16 cellular contexts compared by ENCODE assay signal in genomic region chr19:17479325-17479791, GRCh38. TPM values are rescaled to one million over a fixed set of nuclear protein-coding genes. Genes with fewer than 3 reads are reported as not detected.
DNase-seq lines count a peak whose midpoint lies in the region; ATAC-seq and TF ChIP-seq lines count a peak whose summit lies in the region.
"Had no signal": no experiment of that assay in that cellular context is flagged by ENCODE, and none has a peak within 500 bp of the region (broad histone marks: within the 10 kb centered on the region; RNA-seq: fewer than 3 reads in every experiment).

No MANE protein-coding gene starts in this region.

- ATAC-seq in GM21367 (IDR thresholded peaks at IDR 0.05; ENCODE audit: unreplicated experiment): no peak
- ATAC-seq: pancreas had no signal

- no peaks in the 10 kb centered on the region for H3K9me3 Mint-ChIP-seq in mesothelial cell of epicardium

- peak overlapping the region; percentile 12 for H3K27ac Mint-ChIP-seq in mesothelial cell of epicardium

- H3K27ac ChIP-seq in ACC112 (ENCODE audit: low read depth, low read length): peak overlapping the region; percentile 19
- H3K27ac ChIP-seq: ascending aorta, pancreas had no signal

- H3K36me3 Mint-ChIP-seq in mesothelial cell of epicardium: peaks cover under 1% of the 10 kb centered on the region

- TF ChIP-seq CTCF in mesothelial cell of epicardium (IDR thresholded peaks at IDR 0.05; ENCODE audit: unreplicated experiment): no peak

- H3K36me3 ChIP-seq in ACC112 (ENCODE audit: insufficient read depth, low read length): no peaks in the 10 kb centered on the region
- H3K36me3 ChIP-seq: ascending aorta, esophagus muscularis mucosa, pancreas had no signal

- no peaks in the 10 kb centered on the region for H3K79me2 ChIP-seq in ACC112 (ENCODE audit: control insufficient read depth, insufficient read depth, low read length, unreplicated experiment)

- peaks cover 4% of the 10 kb centered on the region for H3K4me1 ChIP-seq in ACC112 (ENCODE audit: control insufficient read depth, insufficient read depth, low read length, unreplicated experiment)

- no peaks in the 10 kb centered on the region for H3K27me3 Mint-ChIP-seq in mesothelial cell of epicardium (ENCODE audit: low read depth)

- H3K4me3 Mint-ChIP-seq in mesothelial cell of epicardium: no peak overlapping the region

- peaks cover 1% of the 10 kb centered on the region for H3K4me1 Mint-ChIP-seq in mesothelial cell of epicardium

- no peak overlapping the region for H3K4me3 ChIP-seq in ACC112 (ENCODE audit: low read depth, low read length)
- H3K4me3 ChIP-seq: ascending aorta, esophagus muscularis mucosa, pancreas had no signal

- DNase-seq in HCEC 1CT (peak; percentile 74), brain pericyte (ENCODE audit: low read depth, low spot score) (peak; percentile 57), mesothelial cell of epicardium (ENCODE audit: low spot score in 2 of 2, unreplicated experiment in 2 of 2) (no peak), NCI-H1417 treated with DMSO at 0.1 percent for 48 hours (lab: John Stamatoyannopoulos, UW) (no peak)
- no peak for DNase-seq in stimulated activated CD4-positive, alpha-beta T cell treated with anti-CD3 and anti-CD28 coated beads, Interleukin-4, amount 100 ng/mL, for 24 hours
- DNase-seq in stimulated activated CD4-positive, alpha-beta T cell treated with anti-CD3 and anti-CD28 coated beads, Interleukin-1b, Interleukin-23, amount 100 ng/mL, for 48 hours: no peak
- DNase-seq: activated T-cell treated with anti-CD3 and anti-CD28 coated beads, Interleukin-2, amount 50 U/mL, for 48 hours; NCI-H1105; NCI-H774; pancreas had no signal

- H3K27me3 ChIP-seq in ACC112 (ENCODE audit: insufficient read depth, low read length): no peaks in the 10 kb centered on the region
- H3K27me3 ChIP-seq: ascending aorta, esophagus muscularis mucosa, pancreas had no signal

- no peak overlapping the region for H2AFZ ChIP-seq in ACC112 (ENCODE audit: low read length, unreplicated experiment)

RNA-seq across cellular contexts. Expression of gene SLC27A1, which starts 9.0 kb away (rescaled TPM):
- total RNA-seq in mesothelial cell of epicardium: 25.1 to 27.5 TPM (median 26.0 TPM) in 3 replicates

RNA-seq across cellular contexts. Expression of gene NXNL1, which starts 18.6 kb away (rescaled TPM):
- not detected in 3 replicates for total RNA-seq in mesothelial cell of epicardium
- total RNA-seq: ascending aorta, esophagus muscularis mucosa, kidney epithelial cell, pancreas, SK-MEL-5 had no signal

RNA-seq across cellular contexts. Expression of gene TMEM221, which starts 30.9 kb away (rescaled TPM):
- 4.8 to 6.0 TPM (median 5.1 TPM) in 3 replicates for total RNA-seq in mesothelial cell of epicardium
- total RNA-seq: ascending aorta had no signal

RNA-seq across cellular contexts. Expression of gene PGLS, which starts 32.1 kb away (rescaled TPM):
- 100.0 to 106 TPM (median 104 TPM) in 3 replicates for total RNA-seq in mesothelial cell of epicardium

RNA-seq across cellular contexts. Expression of gene MVB12A, which starts 59.5 kb away (rescaled TPM):
- 53.5 to 57.2 TPM (median 54.5 TPM) in 3 replicates for total RNA-seq in mesothelial cell of epicardium

Comparison
In these comparisons a context has a peak if more than half of its experiments do, and no peak if none do; other contexts are left out.
1. DNase-seq: peak in HCEC 1CT (single experiment) and brain pericyte (single experiment); none in mesothelial cell of epicardium (0 of 2), NCI-H1417 treated with DMSO at 0.1 percent for 48 hours (single experiment), stimulated activated CD4-positive, alpha-beta T cell treated with anti-CD3 and anti-CD28 coated beads, Interleukin-4, amount 100 ng/mL, for 24 hours (single experiment) and stimulated activated CD4-positive, alpha-beta T cell treated with anti-CD3 and anti-CD28 coated beads, Interleukin-1b, Interleukin-23, amount 100 ng/mL, for 48 hours (single experiment).